In genomic region chr15:41115652-41116115, GRCh38 we compare ENCODE assay signal across 1 cellular context.
TF ChIP-seq lines count a peak whose summit lies in the region.

No MANE protein-coding gene starts in this region.

TF ChIP-seq in K562, 482 proteins besides CTCF, POLR2A, EP300 and RAD21 (continued from another document and continues in another):
- TF ChIP-seq SAP30 (IDR thresholded peaks at IDR 0.05; ENCODE audit: borderline replicate concordance, insufficient read depth, low read depth, low read length, poor library complexity, severe bottlenecking) (peak; percentile 98), TRIM28 (IDR thresholded peaks at IDR 0.05) (no peak), HLTF (IDR thresholded peaks at IDR 0.05) (no peak), MYNN (IDR thresholded peaks at IDR 0.05) (no peak), MYNN (CRISPR knock-in tag; IDR thresholded peaks at IDR 0.05) (no peak), MAZ (CRISPR knock-in tag; conservative IDR thresholded peaks at IDR 0.05 in 1 of 2, IDR thresholded peaks at IDR 0.05 in 1 of 2) (no peak), ZBTB2 (IDR thresholded peaks at IDR 0.05) (no peak), NCOA6 (IDR thresholded peaks at IDR 0.05) (peak; percentile 75), CAMTA2 (CRISPR knock-in tag; conservative IDR thresholded peaks at IDR 0.05) (no peak), PTTG1 (tag; IDR thresholded peaks at IDR 0.05; ENCODE audit: low read depth) (no peak), SMAD2 (IDR thresholded peaks at IDR 0.05; ENCODE audit: low read depth, low read length) (no peak), KLF1 (tag; IDR thresholded peaks at IDR 0.05) (no peak), MTA2 (IDR thresholded peaks at IDR 0.05; ENCODE audit: low read depth) (no peak), SREBF1 (IDR thresholded peaks at IDR 0.05; ENCODE audit: borderline replicate concordance, low read depth, low read length) (no peak), MBD2 (IDR thresholded peaks at IDR 0.05; ENCODE audit: borderline replicate concordance, low read depth) (no peak), HDAC1 (IDR thresholded peaks at IDR 0.05) (peak; percentile 74 to 99; a peak in 2 of 4 replicates), CEBPB (tag; IDR thresholded peaks at IDR 0.05) (no peak), ZKSCAN1 (IDR thresholded peaks at IDR 0.05; ENCODE audit: low read depth, low read length) (no peak), CBFA2T3 (IDR thresholded peaks at IDR 0.05) (no peak), RAD51 (IDR thresholded peaks at IDR 0.05; ENCODE audit: borderline replicate concordance, low read depth) (peak; percentile 42; the same call in 1 of the 2 replicates), SMARCB1 (IDR thresholded peaks at IDR 0.05; ENCODE audit: insufficient read length, low read depth) (no peak), MXI1 (IDR thresholded peaks at IDR 0.05; ENCODE audit: low read depth, low read length) (peak; percentile 98; the same call in 1 of the 2 replicates), ASH1L (IDR thresholded peaks at IDR 0.05; ENCODE audit: borderline replicate concordance, low read depth, partially characterized antibody) (no peak), ZFP30 (CRISPR knock-in tag; IDR thresholded peaks at IDR 0.05; ENCODE audit: borderline replicate concordance) (no peak), THRB (CRISPR knock-in tag; conservative IDR thresholded peaks at IDR 0.05) (no peak), BDP1 (IDR thresholded peaks at IDR 0.05; ENCODE audit: insufficient read depth, insufficient read length) (no peak), NBN (IDR thresholded peaks at IDR 0.05; ENCODE audit: low read depth) (0 out of 2 replicates have a peak, but pooled peaks have one; percentile 2), FOXJ2 (tag; IDR thresholded peaks at IDR 0.05) (peak; percentile 77), PRMT5 (CRISPR knock-in tag; IDR thresholded peaks at IDR 0.05) (no peak), PRPF4 (IDR thresholded peaks at IDR 0.05; ENCODE audit: insufficient read depth, low read depth, low read length, poor library complexity, severe bottlenecking) (no peak), HDAC6 (IDR thresholded peaks at IDR 0.05; ENCODE audit: low read depth, low read length) (no peak), FOXJ3 (CRISPR knock-in tag; IDR thresholded peaks at IDR 0.05) (no peak), YY1 (IDR thresholded peaks at IDR 0.05; ENCODE audit: borderline replicate concordance in 1 of 3, control insufficient read depth in 1 of 3, extremely low read depth in 1 of 3, insufficient read depth in 3 of 3, insufficient read length in 1 of 3, insufficient replicate concordance in 2 of 3, low read depth in 1 of 3, low read length in 2 of 3) (no peak), ZNF239 (CRISPR knock-in tag; IDR thresholded peaks at IDR 0.05) (no peak), EP400 (IDR thresholded peaks at IDR 0.05) (peak; percentile 93; the same call in 1 of the 2 replicates), FUS (optimal IDR thresholded peaks at IDR 0.05; ENCODE audit: low read depth, low read length) (no peak), ZNF436 (CRISPR knock-in tag; IDR thresholded peaks at IDR 0.05) (no peak), TEAD4 (IDR thresholded peaks at IDR 0.05; ENCODE audit: low read length) (no peak), TEAD4 (CRISPR knock-in tag; IDR thresholded peaks at IDR 0.05; ENCODE audit: borderline replicate concordance) (no peak), ZSCAN29 (IDR thresholded peaks at IDR 0.05) (no peak), ZNF609 (CRISPR knock-in tag; IDR thresholded peaks at IDR 0.05; ENCODE audit: borderline replicate concordance) (no peak), MYC (IDR thresholded peaks at IDR 0.05; ENCODE audit: low read depth, low read length) (peak; percentile 98), MYC (CRISPR knock-in tag; IDR thresholded peaks at IDR 0.05; ENCODE audit: borderline replicate concordance, low read depth) (no peak; the same call in 1 of the 2 replicates), KDM1A (IDR thresholded peaks at IDR 0.05) (no peak), HMG20B (CRISPR knock-in tag; IDR thresholded peaks at IDR 0.05) (no peak), ZNF589 (CRISPR knock-in tag; IDR thresholded peaks at IDR 0.05; ENCODE audit: low read depth) (no peak), GABPB2 (CRISPR knock-in tag; conservative IDR thresholded peaks at IDR 0.05) (no peak), HDAC2 (IDR thresholded peaks at IDR 0.05) (peak; percentile 91)
- TF ChIP-seq, protein P1, sequence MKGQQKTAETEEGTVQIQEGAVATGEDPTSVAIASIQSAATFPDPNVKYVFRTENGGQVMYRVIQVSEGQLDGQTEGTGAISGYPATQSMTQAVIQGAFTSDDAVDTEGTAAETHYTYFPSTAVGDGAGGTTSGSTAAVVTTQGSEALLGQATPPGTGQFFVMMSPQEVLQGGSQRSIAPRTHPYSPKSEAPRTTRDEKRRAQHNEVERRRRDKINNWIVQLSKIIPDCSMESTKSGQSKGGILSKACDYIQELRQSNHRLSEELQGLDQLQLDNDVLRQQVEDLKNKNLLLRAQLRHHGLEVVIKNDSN (CRISPR knock-in tag; IDR thresholded peaks at IDR 0.05) = peak; percentile 67
- TF ChIP-seq, protein P2, sequence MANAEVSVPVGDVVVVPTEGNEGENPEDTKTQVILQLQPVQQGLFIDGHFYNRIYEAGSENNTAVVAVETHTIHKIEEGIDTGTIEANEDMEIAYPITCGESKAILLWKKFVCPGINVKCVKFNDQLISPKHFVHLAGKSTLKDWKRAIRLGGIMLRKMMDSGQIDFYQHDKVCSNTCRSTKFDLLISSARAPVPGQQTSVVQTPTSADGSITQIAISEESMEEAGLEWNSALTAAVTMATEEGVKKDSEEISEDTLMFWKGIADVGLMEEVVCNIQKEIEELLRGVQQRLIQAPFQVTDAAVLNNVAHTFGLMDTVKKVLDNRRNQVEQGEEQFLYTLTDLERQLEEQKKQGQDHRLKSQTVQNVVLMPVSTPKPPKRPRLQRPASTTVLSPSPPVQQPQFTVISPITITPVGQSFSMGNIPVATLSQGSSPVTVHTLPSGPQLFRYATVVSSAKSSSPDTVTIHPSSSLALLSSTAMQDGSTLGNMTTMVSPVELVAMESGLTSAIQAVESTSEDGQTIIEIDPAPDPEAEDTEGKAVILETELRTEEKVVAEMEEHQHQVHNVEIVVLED (CRISPR knock-in tag; IDR thresholded peaks at IDR 0.05) = no peak
- TF ChIP-seq, protein P3, sequence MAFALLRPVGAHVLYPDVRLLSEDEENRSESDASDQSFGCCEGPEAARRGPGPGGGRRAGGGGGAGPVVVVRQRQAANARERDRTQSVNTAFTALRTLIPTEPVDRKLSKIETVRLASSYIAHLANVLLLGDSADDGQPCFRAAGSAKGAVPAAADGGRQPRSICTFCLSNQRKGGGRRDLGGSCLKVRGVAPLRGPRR (CRISPR knock-in tag; IDR thresholded peaks at IDR 0.05) = no peak
- TF ChIP-seq, protein P4, sequence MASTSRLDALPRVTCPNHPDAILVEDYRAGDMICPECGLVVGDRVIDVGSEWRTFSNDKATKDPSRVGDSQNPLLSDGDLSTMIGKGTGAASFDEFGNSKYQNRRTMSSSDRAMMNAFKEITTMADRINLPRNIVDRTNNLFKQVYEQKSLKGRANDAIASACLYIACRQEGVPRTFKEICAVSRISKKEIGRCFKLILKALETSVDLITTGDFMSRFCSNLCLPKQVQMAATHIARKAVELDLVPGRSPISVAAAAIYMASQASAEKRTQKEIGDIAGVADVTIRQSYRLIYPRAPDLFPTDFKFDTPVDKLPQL (IDR thresholded peaks at IDR 0.05; ENCODE audit: extremely low read depth, insufficient read length) = no peak
- TF ChIP-seq, protein P5, sequence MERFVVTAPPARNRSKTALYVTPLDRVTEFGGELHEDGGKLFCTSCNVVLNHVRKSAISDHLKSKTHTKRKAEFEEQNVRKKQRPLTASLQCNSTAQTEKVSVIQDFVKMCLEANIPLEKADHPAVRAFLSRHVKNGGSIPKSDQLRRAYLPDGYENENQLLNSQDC (CRISPR knock-in tag; IDR thresholded peaks at IDR 0.05) = no peak
- TF ChIP-seq, protein P6, sequence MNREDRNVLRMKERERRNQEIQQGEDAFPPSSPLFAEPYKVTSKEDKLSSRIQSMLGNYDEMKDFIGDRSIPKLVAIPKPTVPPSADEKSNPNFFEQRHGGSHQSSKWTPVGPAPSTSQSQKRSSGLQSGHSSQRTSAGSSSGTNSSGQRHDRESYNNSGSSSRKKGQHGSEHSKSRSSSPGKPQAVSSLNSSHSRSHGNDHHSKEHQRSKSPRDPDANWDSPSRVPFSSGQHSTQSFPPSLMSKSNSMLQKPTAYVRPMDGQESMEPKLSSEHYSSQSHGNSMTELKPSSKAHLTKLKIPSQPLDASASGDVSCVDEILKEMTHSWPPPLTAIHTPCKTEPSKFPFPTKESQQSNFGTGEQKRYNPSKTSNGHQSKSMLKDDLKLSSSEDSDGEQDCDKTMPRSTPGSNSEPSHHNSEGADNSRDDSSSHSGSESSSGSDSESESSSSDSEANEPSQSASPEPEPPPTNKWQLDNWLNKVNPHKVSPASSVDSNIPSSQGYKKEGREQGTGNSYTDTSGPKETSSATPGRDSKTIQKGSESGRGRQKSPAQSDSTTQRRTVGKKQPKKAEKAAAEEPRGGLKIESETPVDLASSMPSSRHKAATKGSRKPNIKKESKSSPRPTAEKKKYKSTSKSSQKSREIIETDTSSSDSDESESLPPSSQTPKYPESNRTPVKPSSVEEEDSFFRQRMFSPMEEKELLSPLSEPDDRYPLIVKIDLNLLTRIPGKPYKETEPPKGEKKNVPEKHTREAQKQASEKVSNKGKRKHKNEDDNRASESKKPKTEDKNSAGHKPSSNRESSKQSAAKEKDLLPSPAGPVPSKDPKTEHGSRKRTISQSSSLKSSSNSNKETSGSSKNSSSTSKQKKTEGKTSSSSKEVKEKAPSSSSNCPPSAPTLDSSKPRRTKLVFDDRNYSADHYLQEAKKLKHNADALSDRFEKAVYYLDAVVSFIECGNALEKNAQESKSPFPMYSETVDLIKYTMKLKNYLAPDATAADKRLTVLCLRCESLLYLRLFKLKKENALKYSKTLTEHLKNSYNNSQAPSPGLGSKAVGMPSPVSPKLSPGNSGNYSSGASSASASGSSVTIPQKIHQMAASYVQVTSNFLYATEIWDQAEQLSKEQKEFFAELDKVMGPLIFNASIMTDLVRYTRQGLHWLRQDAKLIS (CRISPR knock-in tag; IDR thresholded peaks at IDR 0.05) = no peak
